In genomic region chr11:18618341-18619025, GRCh38 we compare ENCODE assay signal across 9 cellular contexts. TPM values are rescaled to one million over a fixed set of nuclear protein-coding genes. Genes with fewer than 3 reads are reported as not detected.
DNase-seq lines count a peak whose midpoint lies in the region; ATAC-seq, FAIRE-seq and TF ChIP-seq lines count a peak whose summit lies in the region.
"Had no signal": no experiment of that assay in that cellular context is flagged by ENCODE, and none has a peak within 500 bp of the region (broad histone marks: within the 10 kb centered on the region; RNA-seq: fewer than 3 reads in every experiment).

No MANE protein-coding gene starts in this region.

- H3K4me2 ChIP-seq in trophoblast cell (ENCODE audit: low read length) (no peak overlapping the region), HepG2 (ENCODE audit: low read depth, low read length) (no peak overlapping the region)

- no TSS peak for BruUV-seq in HepG2 (replicated peaks; lab: Mats Ljungman, UMichigan)

- no peak overlapping the region for H3K23ac ChIP-seq in trophoblast cell (ENCODE audit: low read length)

- H4K12ac ChIP-seq in trophoblast cell (ENCODE audit: low read depth, low read length) = no peak overlapping the region

- POLR2A ChIA-PET in activated CD8-positive, alpha-beta T cell treated with anti-CD3 and anti-CD28 coated beads, Interleukin-2, amount 10 ng/mL, durations not matched to agents 7 days and 5 days (lab: Charles Lee) = interaction anchor here (1.0 to 3.0 kb wide), 3 partner anchors 10 to 30 kb away, joined by 4 to 37 read pairs (median 5); partner anchors contain the start of genes SPTY2D1 and UEVLD
- POLR2A ChIA-PET in HepG2 (lab: Yijun Ruan, JAX) = interaction anchor here (0.8 to 2.3 kb wide), 2 partner anchors 16 to 92 kb away, joined by 3 to 7 read pairs; partner anchors contain the start of genes SPTY2D1 and TSG101

- H3K4me1 ChIP-seq in trophoblast cell (ENCODE audit: control insufficient read depth in 1 of 2, insufficient read depth in 2 of 2, low read length in 2 of 2) (no peaks in the 10 kb centered on the region), HepG2 (ENCODE audit: insufficient read depth, low read length) (peaks cover 5% of the 10 kb centered on the region; the same call in 1 of the 2 replicates)

- no peak for FAIRE-seq in HepG2 (lab: Jason Lieb, UNC)

- no peak overlapping the region for H3K18ac ChIP-seq in trophoblast cell (ENCODE audit: low read length)

- H3K27ac ChIP-seq in trophoblast cell (ENCODE audit: low read depth, low read length) (no peak overlapping the region), HepG2 (ENCODE audit: extremely low read length, insufficient read depth, low read length) (no peak overlapping the region)

- in situ Hi-C loops in HepG2 (cut with HindIII; ENCODE audit: extremely low pct_ligation_motif_present, low pct_unique_long_range_greater_than_20kb) = no loop called here

- no peak overlapping the region for H2BK5ac ChIP-seq in trophoblast cell (ENCODE audit: low read depth, low read length, poor library complexity)

- no peak overlapping the region for H2AK5ac ChIP-seq in trophoblast cell (ENCODE audit: low read length)

- no CpG with 5 or more reads among the region's 5 CpGs for WGBS in trophoblast cell (ENCODE audit: extremely low coverage, insufficient coverage, insufficient read length)
- WGBS in HepG2 (ENCODE audit: low lambda C conversion rate) = 95% methylated on average over 5 of the region's 5 CpGs

- peaks cover 2% of the 10 kb centered on the region; the same call in 1 of the 2 replicates for H4K20me1 ChIP-seq in HepG2 (ENCODE audit: insufficient read depth, low read length)

- H3K4me3 Mint-ChIP-seq in HFFc6 = peak overlapping the region; percentile 13; the same call in 1 of the 2 replicates
- peak overlapping the region; percentile 72 for H3K4me3 Mint-ChIP-seq in activated CD8-positive, alpha-beta T cell treated with anti-CD3 and anti-CD28 coated beads, Interleukin-2, amount 10 ng/mL, durations not matched to agents 7 days and 5 days

- H3K79me2 ChIP-seq in trophoblast cell (ENCODE audit: control insufficient read depth, insufficient read depth, low read length, poor library complexity) = no peaks in the 10 kb centered on the region
- H3K79me2 ChIP-seq in HepG2 (ENCODE audit: insufficient read depth, low read length) = peaks cover 47% of the 10 kb centered on the region

- H4K8ac ChIP-seq in trophoblast cell (ENCODE audit: low read depth, low read length) = no peak overlapping the region

- no peak overlapping the region for H3K9ac ChIP-seq in trophoblast cell (ENCODE audit: low read length)
- no peak overlapping the region for H3K9ac ChIP-seq in HepG2 (ENCODE audit: insufficient read depth, low read depth, low read length)

- peak overlapping the region; percentile 75 for H3K27ac Mint-ChIP-seq in HFFc6
- peak overlapping the region; percentile 85 for H3K27ac Mint-ChIP-seq in activated CD8-positive, alpha-beta T cell treated with anti-CD3 and anti-CD28 coated beads, Interleukin-2, amount 10 ng/mL, durations not matched to agents 7 days and 5 days

- H3K4ac ChIP-seq in trophoblast cell (ENCODE audit: low read depth, low read length) = no peak overlapping the region

- H3K36me3 Mint-ChIP-seq in HFFc6 (ENCODE audit: low read depth) = peaks cover 22% of the 10 kb centered on the region
- H3K36me3 Mint-ChIP-seq in activated CD8-positive, alpha-beta T cell treated with anti-CD3 and anti-CD28 coated beads, Interleukin-2, amount 10 ng/mL, durations not matched to agents 7 days and 5 days (ENCODE audit: low read depth) = peaks cover 40% of the 10 kb centered on the region

- H2BK120ac ChIP-seq in trophoblast cell (ENCODE audit: insufficient read depth, low read length, poor library complexity) = no peak overlapping the region

- no peak overlapping the region for H2BK12ac ChIP-seq in trophoblast cell (ENCODE audit: low read length)

- H3K9me3 Mint-ChIP-seq in HFFc6 = no peaks in the 10 kb centered on the region
- no peaks in the 10 kb centered on the region for H3K9me3 Mint-ChIP-seq in activated CD8-positive, alpha-beta T cell treated with anti-CD3 and anti-CD28 coated beads, Interleukin-2, amount 10 ng/mL, durations not matched to agents 7 days and 5 days (ENCODE audit: insufficient read depth)

- H3K4me3 ChIP-seq in fibroblast of pulmonary artery (replicated peaks; ENCODE audit: low read depth, low read length) (peak overlapping the region; percentile 5), trophoblast cell (ENCODE audit: low read depth, low read length) (no peak overlapping the region), HepG2 (replicated peaks in 1 of 3; ENCODE audit: insufficient read depth in 1 of 3, low read depth in 2 of 3, low read length in 3 of 3) (no peak overlapping the region)

- TF ChIP-seq POLR2A in HepG2 (IDR thresholded peaks at IDR 0.05; ENCODE audit: insufficient read depth in 1 of 2, low read depth in 2 of 2, low read length in 2 of 2) = no peak

- H3K9me3 ChIP-seq in trophoblast cell (ENCODE audit: insufficient read depth, low read depth, low read length) (peaks cover 2% of the 10 kb centered on the region), HepG2 (ENCODE audit: low read length) (no peaks in the 10 kb centered on the region)

- TF ChIP-seq EP300 in HepG2 (IDR thresholded peaks at IDR 0.05; ENCODE audit: low read depth in 2 of 2, low read length in 2 of 2) (no peak), HepG2 (CRISPR knock-in tag; IDR thresholded peaks at IDR 0.05; ENCODE audit: borderline replicate concordance) (no peak)

- H3K27me3 Mint-ChIP-seq in HFFc6 (ENCODE audit: insufficient read depth) = no peaks in the 10 kb centered on the region
- H3K27me3 Mint-ChIP-seq in activated CD8-positive, alpha-beta T cell treated with anti-CD3 and anti-CD28 coated beads, Interleukin-2, amount 10 ng/mL, durations not matched to agents 7 days and 5 days (ENCODE audit: low read depth) = no peaks in the 10 kb centered on the region

- H3K27me3 ChIP-seq in trophoblast cell (ENCODE audit: insufficient read depth, low read length) = no peaks in the 10 kb centered on the region
- H3K27me3 ChIP-seq in HepG2 (ENCODE audit: control insufficient read depth in 1 of 2, insufficient read depth in 2 of 2, low read length in 2 of 2) = no peaks in the 10 kb centered on the region

- H3K36me3 ChIP-seq in trophoblast cell (ENCODE audit: control insufficient read depth in 1 of 2, insufficient read depth in 2 of 2, low read length in 2 of 2) = peaks cover 14 to 15% of the 10 kb centered on the region in 2 experiments
- peaks cover 7 to 33% of the 10 kb centered on the region in 2 experiments for H3K36me3 ChIP-seq in HepG2 (replicated peaks in 1 of 2; ENCODE audit: control insufficient read depth in 1 of 2, insufficient read depth in 2 of 2, low read length in 2 of 2)

- intact Hi-C loops in sciatic nerve (cut with DNase I) = no loop called here
- intact Hi-C loops in HepG2 (cut with micrococcal nuclease; ENCODE audit: unreplicated experiment) = no loop called here

- no peak for TF ChIP-seq RAD21 in HepG2 (CRISPR knock-in tag; IDR thresholded peaks at IDR 0.05)

- no peak overlapping the region for H3K14ac ChIP-seq in trophoblast cell (ENCODE audit: low read length)

- no peak for TF ChIP-seq CTCF in HFFc6 (IDR thresholded peaks at IDR 0.05)
- TF ChIP-seq CTCF in fibroblast of pulmonary artery (IDR thresholded peaks at IDR 0.05; ENCODE audit: low read length, missing control alignments) = no peak
- TF ChIP-seq CTCF in HepG2 (CRISPR knock-in tag; IDR thresholded peaks at IDR 0.05) = no peak

- H3K4me1 Mint-ChIP-seq in HFFc6 (ENCODE audit: low read depth) = peaks cover 42% of the 10 kb centered on the region
- peaks cover 53% of the 10 kb centered on the region for H3K4me1 Mint-ChIP-seq in activated CD8-positive, alpha-beta T cell treated with anti-CD3 and anti-CD28 coated beads, Interleukin-2, amount 10 ng/mL, durations not matched to agents 7 days and 5 days (ENCODE audit: low read depth)

- DNase-seq in HFFc6 = no peak
- no peak for DNase-seq in activated CD8-positive, alpha-beta T cell treated with anti-CD3 and anti-CD28 coated beads, Interleukin-2, amount 10 ng/mL, durations not matched to agents 7 days and 5 days
- DNase-seq in fibroblast of pulmonary artery (ENCODE audit: low read depth) = peak; percentile 75
- no peak for DNase-seq in sciatic nerve (ENCODE audit: low spot score)
- no peak for DNase-seq in NK-92 treated with Interleukin-12 subunit alpha and Interleukin-12 subunit beta, amount 100 ng/mL, for 24 hours (lab: John Stamatoyannopoulos, UW)
- DNase-seq in trophoblast cell = no peak
- DNase-seq in HepG2 (ENCODE audit: low spot score) = no peak
- DNase-seq: NCI-H1092 had no signal

- H3K79me1 ChIP-seq in trophoblast cell (ENCODE audit: low read length) = no peaks in the 10 kb centered on the region

- CTCF ChIA-PET in activated CD8-positive, alpha-beta T cell treated with anti-CD3 and anti-CD28 coated beads, Interleukin-2, amount 10 ng/mL, durations not matched to agents 7 days and 5 days (lab: Charles Lee) = interaction anchor here (0.8 to 1.6 kb wide), 9 partner anchors 9 to 375 kb away, joined by 3 to 16 read pairs (median 5); partner anchors contain the start of gene SPTY2D1
- CTCF ChIA-PET in HepG2 (lab: Yijun Ruan, JAX; ENCODE audit: low intra/inter-chr PET ratio, low total read pairs) = no interaction called here

- no peak overlapping the region for H2AFZ ChIP-seq in trophoblast cell (ENCODE audit: insufficient read depth, low read length, poor library complexity)
- no peak overlapping the region for H2AFZ ChIP-seq in HepG2 (ENCODE audit: low read length)

- no peak for ATAC-seq in activated CD8-positive, alpha-beta T cell treated with anti-CD3 and anti-CD28 coated beads, Interleukin-2, amount 10 ng/mL, durations not matched to agents 7 days and 5 days
- ATAC-seq in sciatic nerve (peak; percentile 30), HG02885 (IDR thresholded peaks at IDR 0.05; ENCODE audit: poor library complexity, unreplicated experiment) (no peak), HepG2 (no peak)

- no peak overlapping the region for H4K91ac ChIP-seq in trophoblast cell (ENCODE audit: low read depth, low read length)

RNA-seq across cellular contexts. Expression of gene SPTY2D1, which starts 15.7 kb away (rescaled TPM):
- total RNA-seq in HFFc6 (2021; fragmentation: NEBNext Ultra II Directional; extraction: Animal tissue kit (Norgen Biotek cat#: 25700)) = 10 to 100 TPM; 25.9 to 29.8 (median 28.1) TPM
- total RNA-seq in activated CD8-positive, alpha-beta T cell treated with anti-CD3 and anti-CD28 coated beads, Interleukin-2, amount 10 ng/mL, durations not matched to agents 7 days and 5 days = 10 to 100 TPM; 25.7 to 26.0 TPM
- total RNA-seq in sciatic nerve (16.3 TPM), HepG2 (2016; rRNA removed; fragmentation: Illumina TruSeq; extraction: Trizol) (14.8 and 22.2 TPM in 2 replicates)
- polyA plus RNA-seq in trophoblast cell (2013) = 34.7 TPM in 2 replicates
- total RNA-seq in HepG2 (2016; cell fraction: cytosol; rRNA removed; fragmentation: Illumina TruSeq; extraction: Trizol; ENCODE audit: low read depth) = 1.1 and 1.2 TPM in 2 replicates
- total RNA-seq in HepG2 (2016; cell fraction: insoluble cytoplasmic fraction; rRNA removed; fragmentation: Illumina TruSeq; extraction: Trizol) = 16.2 and 20.9 TPM in 2 replicates
- 3.3 and 4.4 TPM in 2 replicates for total RNA-seq in HepG2 (2016; cell fraction: membrane; rRNA removed; fragmentation: Illumina TruSeq; extraction: Trizol)
- 9.3 and 9.9 TPM in 2 replicates for total RNA-seq in HepG2 (2016; cell fraction: nucleus; rRNA removed; fragmentation: Illumina TruSeq; extraction: Trizol)
- 5.4 and 6.9 TPM in 2 replicates for polyA plus RNA-seq in HepG2 (2011; rRNA removed)
- polyA plus RNA-seq in HepG2 (2011; cell fraction: cytosol; rRNA removed) = 5.7 and 7.0 TPM in 2 replicates
- 3.7 and 3.8 TPM in 2 replicates for polyA plus RNA-seq in HepG2 (2011; cell fraction: nucleus; rRNA removed)
- polyA plus RNA-seq in HepG2 (2012) = 5.1 and 6.9 TPM in 2 replicates
- 0.76 and 0.80 TPM in 2 replicates for polyA plus RNA-seq in HepG2 (2016; cell fraction: cytosol; fragmentation: Illumina TruSeq; extraction: Trizol; ENCODE audit: low read depth)
- polyA plus RNA-seq in HepG2 (2016; cell fraction: insoluble cytoplasmic fraction; fragmentation: Illumina TruSeq; extraction: Trizol; ENCODE audit: low read depth) = 13.3 and 15.1 TPM in 2 replicates
- 1.7 and 2.0 TPM in 2 replicates for polyA plus RNA-seq in HepG2 (2016; cell fraction: membrane; fragmentation: Illumina TruSeq; extraction: Trizol; ENCODE audit: low read depth)
- 9.4 and 9.7 TPM in 2 replicates for polyA plus RNA-seq in HepG2 (2016; cell fraction: nucleus; fragmentation: Illumina TruSeq; extraction: Trizol; ENCODE audit: insufficient read depth, low read depth)
- 14.5 and 22.2 TPM in 2 replicates for polyA minus RNA-seq in HepG2 (2011; rRNA and poly(A)+ RNA removed; ENCODE audit: low replicate concordance)
- polyA minus RNA-seq in HepG2 (2011; cell fraction: cytosol; rRNA and poly(A)+ RNA removed) = 7.8 and 7.9 TPM in 2 replicates
- polyA minus RNA-seq in HepG2 (2011; cell fraction: nucleus; rRNA and poly(A)+ RNA removed) = 7.9 and 9.3 TPM in 2 replicates

RNA-seq across cellular contexts. Expression of gene MISFA, which starts 18.9 kb away (rescaled TPM):
- total RNA-seq in HFFc6 (2021; fragmentation: NEBNext Ultra II Directional; extraction: Animal tissue kit (Norgen Biotek cat#: 25700)) = 1 to 10 TPM; 1.5 to 2.8 (median 2.4) TPM
- total RNA-seq in activated CD8-positive, alpha-beta T cell treated with anti-CD3 and anti-CD28 coated beads, Interleukin-2, amount 10 ng/mL, durations not matched to agents 7 days and 5 days = 1 to 10 TPM in 1 of 2 experiments, not detected in 1; 1.4 TPM
- total RNA-seq in sciatic nerve (5.6 TPM), HepG2 (2016; rRNA removed; fragmentation: Illumina TruSeq; extraction: Trizol) (4.8 and 5.4 TPM in 2 replicates)
- 2.4 and 3.0 TPM in 2 replicates for polyA plus RNA-seq in trophoblast cell (2013)
- 12.1 and 19.1 TPM in 2 replicates for total RNA-seq in HepG2 (2016; cell fraction: cytosol; rRNA removed; fragmentation: Illumina TruSeq; extraction: Trizol; ENCODE audit: low read depth)
- 6.5 and 7.6 TPM in 2 replicates for total RNA-seq in HepG2 (2016; cell fraction: insoluble cytoplasmic fraction; rRNA removed; fragmentation: Illumina TruSeq; extraction: Trizol)
- 9.0 and 12.8 TPM in 2 replicates for total RNA-seq in HepG2 (2016; cell fraction: membrane; rRNA removed; fragmentation: Illumina TruSeq; extraction: Trizol)
- total RNA-seq in HepG2 (2016; cell fraction: nucleus; rRNA removed; fragmentation: Illumina TruSeq; extraction: Trizol) = 4.3 and 7.6 TPM in 2 replicates
- 0.90 and 1.4 TPM in 2 replicates for polyA plus RNA-seq in HepG2 (2011; rRNA removed)
- 1.5 and 2.5 TPM in 2 replicates for polyA plus RNA-seq in HepG2 (2011; cell fraction: cytosol; rRNA removed)
- polyA plus RNA-seq in HepG2 (2011; cell fraction: nucleus; rRNA removed) = 0.33 and 1.5 TPM in 2 replicates
- 3.7 and 3.8 TPM in 2 replicates for polyA plus RNA-seq in HepG2 (2012)
- polyA plus RNA-seq in HepG2 (2016; cell fraction: cytosol; fragmentation: Illumina TruSeq; extraction: Trizol; ENCODE audit: low read depth) = 13.7 and 20.5 TPM in 2 replicates
- 4.9 and 5.4 TPM in 2 replicates for polyA plus RNA-seq in HepG2 (2016; cell fraction: insoluble cytoplasmic fraction; fragmentation: Illumina TruSeq; extraction: Trizol; ENCODE audit: low read depth)
- 4.5 and 10.5 TPM in 2 replicates for polyA plus RNA-seq in HepG2 (2016; cell fraction: membrane; fragmentation: Illumina TruSeq; extraction: Trizol; ENCODE audit: low read depth)
- 13.2 and 14.4 TPM in 2 replicates for polyA plus RNA-seq in HepG2 (2016; cell fraction: nucleus; fragmentation: Illumina TruSeq; extraction: Trizol; ENCODE audit: insufficient read depth, low read depth)
- polyA minus RNA-seq in HepG2 (2011; rRNA and poly(A)+ RNA removed; ENCODE audit: low replicate concordance) = 1.5 and 2.2 TPM in 2 replicates
- 1.9 TPM in 1 of 2 replicates, not detected in the other for polyA minus RNA-seq in HepG2 (2011; cell fraction: cytosol; rRNA and poly(A)+ RNA removed)
- 6.2 and 8.6 TPM in 2 replicates for polyA minus RNA-seq in HepG2 (2011; cell fraction: nucleus; rRNA and poly(A)+ RNA removed)

RNA-seq across cellular contexts. Expression of gene UEVLD, which starts 29.9 kb away (rescaled TPM):
- 10 to 100 TPM; 20.0 to 29.0 (median 24.4) TPM for total RNA-seq in HFFc6 (2021; fragmentation: NEBNext Ultra II Directional; extraction: Animal tissue kit (Norgen Biotek cat#: 25700))
- 10 to 100 TPM; 13.4 to 14.4 TPM for total RNA-seq in activated CD8-positive, alpha-beta T cell treated with anti-CD3 and anti-CD28 coated beads, Interleukin-2, amount 10 ng/mL, durations not matched to agents 7 days and 5 days
- total RNA-seq in sciatic nerve (25.9 TPM), HepG2 (2016; rRNA removed; fragmentation: Illumina TruSeq; extraction: Trizol) (13.7 and 21.1 TPM in 2 replicates)
- polyA plus RNA-seq in trophoblast cell (2013) = 11.3 and 11.6 TPM in 2 replicates
- 4.0 and 5.2 TPM in 2 replicates for total RNA-seq in HepG2 (2016; cell fraction: cytosol; rRNA removed; fragmentation: Illumina TruSeq; extraction: Trizol; ENCODE audit: low read depth)
- total RNA-seq in HepG2 (2016; cell fraction: insoluble cytoplasmic fraction; rRNA removed; fragmentation: Illumina TruSeq; extraction: Trizol) = 10.6 and 18.2 TPM in 2 replicates
- total RNA-seq in HepG2 (2016; cell fraction: membrane; rRNA removed; fragmentation: Illumina TruSeq; extraction: Trizol) = 4.6 and 4.8 TPM in 2 replicates
- total RNA-seq in HepG2 (2016; cell fraction: nucleus; rRNA removed; fragmentation: Illumina TruSeq; extraction: Trizol) = 7.3 and 11.3 TPM in 2 replicates
- polyA plus RNA-seq in HepG2 (2011; rRNA removed) = 5.4 and 5.7 TPM in 2 replicates
- 2.8 and 6.2 TPM in 2 replicates for polyA plus RNA-seq in HepG2 (2011; cell fraction: cytosol; rRNA removed)
- 1.9 and 2.2 TPM in 2 replicates for polyA plus RNA-seq in HepG2 (2011; cell fraction: nucleus; rRNA removed)
- 6.7 and 6.9 TPM in 2 replicates for polyA plus RNA-seq in HepG2 (2012)
- polyA plus RNA-seq in HepG2 (2016; cell fraction: cytosol; fragmentation: Illumina TruSeq; extraction: Trizol; ENCODE audit: low read depth) = 0.79 and 0.94 TPM in 2 replicates
- 11.7 and 12.9 TPM in 2 replicates for polyA plus RNA-seq in HepG2 (2016; cell fraction: insoluble cytoplasmic fraction; fragmentation: Illumina TruSeq; extraction: Trizol; ENCODE audit: low read depth)
- polyA plus RNA-seq in HepG2 (2016; cell fraction: membrane; fragmentation: Illumina TruSeq; extraction: Trizol; ENCODE audit: low read depth) = 1.8 and 2.0 TPM in 2 replicates
- 5.8 and 7.6 TPM in 2 replicates for polyA plus RNA-seq in HepG2 (2016; cell fraction: nucleus; fragmentation: Illumina TruSeq; extraction: Trizol; ENCODE audit: insufficient read depth, low read depth)
- 5.8 and 13.5 TPM in 2 replicates for polyA minus RNA-seq in HepG2 (2011; rRNA and poly(A)+ RNA removed; ENCODE audit: low replicate concordance)
- 3.6 and 3.9 TPM in 2 replicates for polyA minus RNA-seq in HepG2 (2011; cell fraction: cytosol; rRNA and poly(A)+ RNA removed)
- polyA minus RNA-seq in HepG2 (2011; cell fraction: nucleus; rRNA and poly(A)+ RNA removed) = 9.1 and 11.7 TPM in 2 replicates
